Comparison of ENCODE assay signal across 13 cellular contexts in genomic region chr10:126972622-126973414, GRCh38.
A peak's percentile ranks its signal among the peaks of the same experiment; 100 is the strongest.
DNase-seq lines count a peak whose midpoint lies in the region; ATAC-seq, FAIRE-seq and TF ChIP-seq lines count a peak whose summit lies in the region.
"Had no signal": no experiment of that assay in that cellular context is flagged by ENCODE, and none has a peak within 500 bp of the region (broad histone marks: within the 10 kb centered on the region; RNA-seq: fewer than 3 reads in every experiment).

No MANE protein-coding gene starts in this region.

- peaks cover 0 to 25% (median 10%) of the 10 kb centered on the region in 12 donors for H3K4me1 ChIP-seq in heart left ventricle
- peaks cover 0 to 7% (median 3%) of the 10 kb centered on the region in 4 donors for H3K4me1 ChIP-seq in right lobe of liver
- no peaks in the 10 kb centered on the region for H3K4me1 ChIP-seq in prostate gland (replicated peaks)
- no peaks in the 10 kb centered on the region for H3K4me1 ChIP-seq in effector memory CD4-positive, alpha-beta T cell (ENCODE audit: control insufficient read depth, insufficient read depth, low read length, poor library complexity, severe bottlenecking)

- H3K9me3 ChIP-seq in heart left ventricle (no peaks in the 10 kb centered on the region), right lobe of liver (no peaks in the 10 kb centered on the region), prostate gland (no peaks in the 10 kb centered on the region)
- no peaks in the 10 kb centered on the region for H3K9me3 ChIP-seq in effector memory CD4-positive, alpha-beta T cell (ENCODE audit: control insufficient read depth, low read length)
- H3K9me3 ChIP-seq: ascending aorta, neutrophil had no signal

- intact Hi-C loops in heart left ventricle (cut with DNase I) (loop anchor here in 1 of 10 donors (10.0 kb wide), 1 partner anchor 68 kb away; the partner anchor contains the start of gene DOCK1), cardiac septum (cut with DNase I) (no loop called here), right lobe of liver (cut with DNase I) (no loop called here), prostate gland (cut with DNase I) (no loop called here)

- H3K4me3 ChIP-seq in heart left ventricle = peak overlapping the region in 1 of 12 donors; percentile 11
- H3K4me3 ChIP-seq in right lobe of liver = peak overlapping the region in 1 of 3 donors; percentile 31
- H3K4me3 ChIP-seq in prostate gland = no peak overlapping the region
- no peak overlapping the region for H3K4me3 ChIP-seq in effector memory CD4-positive, alpha-beta T cell (ENCODE audit: insufficient read depth, low read depth, low read length, poor library complexity, severe bottlenecking)
- H3K4me3 ChIP-seq: ascending aorta had no signal

- H3K27ac ChIP-seq in heart left ventricle (peak overlapping the region in 4 of 12 donors; percentile 14 to 64 (median 30)), caudate nucleus (ENCODE audit: low read depth, low read length) (peak overlapping the region; percentile 75), right lobe of liver (peak overlapping the region; percentile 55 to 69 (median 56)), prostate gland (no peak overlapping the region)
- H3K27ac ChIP-seq in effector memory CD4-positive, alpha-beta T cell (ENCODE audit: insufficient read depth, low read length, poor library complexity, severe bottlenecking) = no peak overlapping the region
- H3K27ac ChIP-seq: 22Rv1, neutrophil had no signal

- FAIRE-seq in urothelium cell line (lab: Jason Lieb, UNC) = no peak

- ATAC-seq in heart left ventricle (peak in 3 of 4 donors; percentile 39 to 69 (median 56)), right lobe of liver (peak; percentile 88 to 98 (median 94)), HG02938 (IDR thresholded peaks at IDR 0.05; ENCODE audit: unreplicated experiment) (no peak)

- H3K36me3 ChIP-seq in heart left ventricle (peaks cover 0 to 47% (median 15%) of the 10 kb centered on the region in 9 donors), right lobe of liver (peaks cover 0 to 3% (median 0%) of the 10 kb centered on the region in 4 donors), prostate gland (no peaks in the 10 kb centered on the region)
- H3K36me3 ChIP-seq in effector memory CD4-positive, alpha-beta T cell (ENCODE audit: control insufficient read depth, insufficient read depth, low read length) = no peaks in the 10 kb centered on the region
- H3K36me3 ChIP-seq: neutrophil had no signal

- TF ChIP-seq CTCF in heart left ventricle (IDR thresholded peaks at IDR 0.05) (no peak), right lobe of liver (IDR thresholded peaks at IDR 0.05) (no peak), prostate gland (IDR thresholded peaks at IDR 0.05) (no peak)

- no peak for TF ChIP-seq POLR2A in heart left ventricle (IDR thresholded peaks at IDR 0.05)
- peak; percentile 19 for TF ChIP-seq POLR2A in right lobe of liver (IDR thresholded peaks at IDR 0.05)
- TF ChIP-seq POLR2A in prostate gland (IDR thresholded peaks at IDR 0.05) = no peak

- 43 to 56% (median 51%) methylated on average over 11 of the region's 11 CpGs for WGBS in heart left ventricle, 4 donors
- 15% methylated on average over 11 of the region's 11 CpGs for WGBS in right lobe of liver (ENCODE audit: insufficient coverage, low coverage, low lambda C conversion rate, missing lambda C conversion rate)
- WGBS in prostate gland = 49% methylated on average over 11 of the region's 11 CpGs

- DNase-seq in heart left ventricle (no peak), cardiac septum (ENCODE audit: low spot score) (no peak), caudate nucleus (lab: John Stamatoyannopoulos, UW) (no peak), right lobe of liver (no peak), urothelium cell line (ENCODE audit: low spot score) (peak; percentile 38), prostate gland (ENCODE audit: low spot score) (no peak)
- no peak for DNase-seq in effector memory CD4-positive, alpha-beta T cell
- DNase-seq: activated CD4-positive, alpha-beta T cell treated with anti-CD3 and anti-CD28 coated beads for 1 hour; NCI-H510A treated with DMSO at 0.1 percent for 48 hours had no signal

- H3K27me3 ChIP-seq in heart left ventricle = no peaks in the 10 kb centered on the region
- H3K27me3 ChIP-seq in right lobe of liver = no peaks in the 10 kb centered on the region
- H3K27me3 ChIP-seq in prostate gland (replicated peaks; ENCODE audit: insufficient read depth) = no peaks in the 10 kb centered on the region
- no peaks in the 10 kb centered on the region for H3K27me3 ChIP-seq in effector memory CD4-positive, alpha-beta T cell (replicated peaks; ENCODE audit: control insufficient read depth, insufficient read depth, low read length, poor library complexity, severe bottlenecking)
- H3K27me3 ChIP-seq: ascending aorta, neutrophil had no signal

Comparison
In these comparisons a context has a peak if more than half of its experiments do, and no peak if none do; other contexts are left out.
1. H3K27ac ChIP-seq: peak in caudate nucleus (single experiment) and right lobe of liver (3 of 3); none in prostate gland (0 of 2) and effector memory CD4-positive, alpha-beta T cell (single experiment).